In the genomic region with DNA sequence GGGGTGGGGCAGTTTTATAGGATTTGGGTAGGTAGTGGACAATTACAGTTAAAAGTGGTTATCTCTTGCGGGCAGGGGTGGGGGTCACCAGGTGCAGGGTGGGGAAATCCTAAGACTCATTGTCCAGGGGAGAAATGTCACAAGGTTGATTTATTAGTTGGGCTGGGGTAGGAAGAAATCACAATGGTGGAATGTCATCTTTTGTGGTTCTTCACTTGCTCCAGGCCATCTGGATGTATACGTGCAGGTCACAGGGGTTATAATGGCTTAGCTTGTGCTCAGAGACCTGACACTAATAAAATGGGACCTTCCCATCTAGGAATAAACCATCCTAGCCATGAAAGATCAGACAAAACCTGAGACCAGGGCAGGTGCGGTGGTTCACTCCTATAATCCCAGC, we compare ENCODE assay signal across 35 cellular contexts. TPM values are rescaled to one million over a fixed set of nuclear protein-coding genes. Genes with fewer than 3 reads are reported as not detected.
"Had no signal": no experiment of that assay in that cellular context is flagged by ENCODE, and none has a peak within 500 bp of the region (broad histone marks: within the 10 kb centered on the region; RNA-seq: fewer than 3 reads in every experiment).

No MANE protein-coding gene starts in this region.

- H3K4me3 ChIP-seq: coronary artery, esophagus squamous epithelium, heart right ventricle, lung, neural progenitor cell, prostate gland, sigmoid colon, stomach, thyroid gland, vagina had no signal

- H3K4me3 Mint-ChIP-seq: effector memory CD8-positive, alpha-beta T cell; naive thymus-derived CD4-positive, alpha-beta T cell; nephron; neural progenitor cell; stimulated activated effector memory CD8-positive, alpha-beta T cell treated with anti-CD3 and anti-CD28 coated beads, Interleukin-12 subunit alpha, Interleukin-12 subunit beta, amount 100 ng/mL, for 72 hours had no signal

- H3K4me1 ChIP-seq: esophagus squamous epithelium, heart right ventricle, neural progenitor cell, parathyroid adenoma, prostate gland, sigmoid colon, stomach, thyroid gland, vagina had no signal

- H3K9me3 ChIP-seq: prostate gland, sigmoid colon, thyroid gland, vagina had no signal

- H3K4me1 Mint-ChIP-seq: naive thymus-derived CD4-positive, alpha-beta T cell; nephron; neural progenitor cell; stimulated activated effector memory CD8-positive, alpha-beta T cell treated with anti-CD3 and anti-CD28 coated beads, Interleukin-12 subunit alpha, Interleukin-12 subunit beta, amount 100 ng/mL, for 72 hours had no signal

- H3K36me3 ChIP-seq: esophagus squamous epithelium, heart right ventricle, neural progenitor cell, prostate gland, sigmoid colon, stomach, thyroid gland, vagina had no signal

- H3K79me2 ChIP-seq: parathyroid adenoma had no signal

- H3K4me2 ChIP-seq: neural progenitor cell had no signal

- ATAC-seq: effector memory CD8-positive, alpha-beta T cell; heart right ventricle; left ventricle myocardium superior; naive thymus-derived CD4-positive, alpha-beta T cell; right cardiac atrium; stimulated activated effector memory CD8-positive, alpha-beta T cell treated with anti-CD3 and anti-CD28 coated beads, Interleukin-12 subunit alpha, Interleukin-12 subunit beta, amount 100 ng/mL, for 72 hours had no signal

- H3K27ac ChIP-seq: coronary artery, esophagus squamous epithelium, heart right ventricle, neural progenitor cell, parathyroid adenoma, prostate gland, sigmoid colon, stomach, thyroid gland, vagina had no signal

- H3K9me3 Mint-ChIP-seq: effector memory CD8-positive, alpha-beta T cell; naive thymus-derived CD4-positive, alpha-beta T cell; nephron; neural progenitor cell; stimulated activated effector memory CD8-positive, alpha-beta T cell treated with anti-CD3 and anti-CD28 coated beads, Interleukin-12 subunit alpha, Interleukin-12 subunit beta, amount 100 ng/mL, for 72 hours had no signal

- H3K9ac ChIP-seq: neural progenitor cell, parathyroid adenoma had no signal

- H3K36me3 Mint-ChIP-seq: naive thymus-derived CD4-positive, alpha-beta T cell; neural progenitor cell; stimulated activated effector memory CD8-positive, alpha-beta T cell treated with anti-CD3 and anti-CD28 coated beads, Interleukin-12 subunit alpha, Interleukin-12 subunit beta, amount 100 ng/mL, for 72 hours had no signal

- H3K27ac Mint-ChIP-seq: effector memory CD8-positive, alpha-beta T cell; nephron; neural progenitor cell; stimulated activated effector memory CD8-positive, alpha-beta T cell treated with anti-CD3 and anti-CD28 coated beads, Interleukin-12 subunit alpha, Interleukin-12 subunit beta, amount 100 ng/mL, for 72 hours had no signal

- H2AFZ ChIP-seq: neural progenitor cell, parathyroid adenoma had no signal

- DNase-seq: effector memory CD8-positive, alpha-beta T cell; erythroblast; esophagus squamous epithelium; glutamatergic neuron; heart right ventricle; hippocampal formation; kidney glomerular epithelial cell; left ventricle myocardium superior; mesenchymal stem cell; midbrain; naive thymus-derived CD4-positive, alpha-beta T cell; right cardiac atrium; sigmoid colon; stimulated activated CD4-positive, alpha-beta T cell treated with anti-CD3 and anti-CD28 coated beads, Interleukin-2, amount 100 ng/mL, for 24 hours; stimulated activated CD4-positive, alpha-beta T cell treated with anti-CD3 and anti-CD28 coated beads, Interleukin-4, amount 100 ng/mL, for 24 hours; stimulated activated naive CD4-positive, alpha-beta T cell treated with Interleukin-2 at 50 U/mL for 16 hours; stomach; thyroid gland had no signal

- FAIRE-seq: endometrium, islet of Langerhans had no signal

- H3K27me3 ChIP-seq: neural progenitor cell, sigmoid colon, thyroid gland, vagina had no signal

RNA-seq across cellular contexts. Expression of gene TEX46, which starts 11.5 kb away (rescaled TPM):
- total RNA-seq: dermis microvascular lymphatic vessel endothelial cell, esophagus squamous epithelium, heart right ventricle, left ventricle myocardium superior, lung, mucosa of gallbladder, osteoblast, prostate gland, right cardiac atrium, sigmoid colon, skeletal muscle tissue, stomach, subcutaneous adipose tissue, temporal lobe, thyroid gland, ureter, vagina had no signal
- polyA plus RNA-seq: heart right ventricle; lung; naive thymus-derived CD4-positive, alpha-beta T cell; right cardiac atrium; sigmoid colon; stomach had no signal

RNA-seq across cellular contexts. Expression of gene LACTBL1, which starts 31.4 kb away (rescaled TPM):
- total RNA-seq: dermis microvascular lymphatic vessel endothelial cell; esophagus squamous epithelium; heart right ventricle; left ventricle myocardium superior; lung; mucosa of gallbladder; naive thymus-derived CD4-positive, alpha-beta T cell; osteoblast; prostate gland; right cardiac atrium; sigmoid colon; skeletal muscle tissue; stomach; subcutaneous adipose tissue; temporal lobe; thyroid gland; ureter; vagina had no signal
- polyA plus RNA-seq: heart right ventricle; lung; naive thymus-derived CD4-positive, alpha-beta T cell; right cardiac atrium; sigmoid colon; stomach had no signal
